In genomic region chr6:42394881-42395620, GRCh38 we compare ENCODE assay signal across 14 cellular contexts. TPM values are rescaled to one million over a fixed set of nuclear protein-coding genes. Genes with fewer than 3 reads are reported as not detected.
DNase-seq lines count a peak whose midpoint lies in the region; ATAC-seq, FAIRE-seq and TF ChIP-seq lines count a peak whose summit lies in the region.
"Had no signal": no experiment of that assay in that cellular context is flagged by ENCODE, and none has a peak within 500 bp of the region (broad histone marks: within the 10 kb centered on the region; RNA-seq: fewer than 3 reads in every experiment).

No MANE protein-coding gene starts in this region.

- peak; percentile 76 for FAIRE-seq in GM12892 (lab: Jason Lieb, UNC)
- FAIRE-seq: colon, GM12891 had no signal

- TF ChIP-seq CTCF in activated B cell treated with CpG ODN at 0.5 μM for 24 hours (IDR thresholded peaks at IDR 0.05) (no peak), left lung (IDR thresholded peaks at IDR 0.05) (no peak)

- peak overlapping the region; percentile 57 for H3K27ac Mint-ChIP-seq in activated B cell treated with CpG ODN at 0.5 μM for 24 hours

- H3K4me1 ChIP-seq in left lung: peaks cover 0 to 28% of the 10 kb centered on the region in 2 donors

- H3K27me3 Mint-ChIP-seq in activated B cell treated with CpG ODN at 0.5 μM for 24 hours: no peaks in the 10 kb centered on the region

- H3K4me3 Mint-ChIP-seq in activated B cell treated with CpG ODN at 0.5 μM for 24 hours: peak overlapping the region; percentile 25

- H3K4me3 ChIP-seq in left lung: no peak overlapping the region

- no peaks in the 10 kb centered on the region for H3K36me3 Mint-ChIP-seq in activated B cell treated with CpG ODN at 0.5 μM for 24 hours (ENCODE audit: low read depth)

- H3K9me3 ChIP-seq in left lung: no peaks in the 10 kb centered on the region

- no peaks in the 10 kb centered on the region for H3K36me3 ChIP-seq in left lung

- CTCF ChIA-PET in activated B cell treated with CpG ODN at 0.5 μM for 24 hours (lab: Charles Lee): no interaction called here

- H3K27ac ChIP-seq in left lung: peak overlapping the region in 1 of 2 donors; percentile 71

- no peak for TF ChIP-seq POLR2A in GM12892 (IDR thresholded peaks at IDR 0.05; ENCODE audit: low read depth, low read length)

- no peaks in the 10 kb centered on the region for H3K9me3 Mint-ChIP-seq in activated B cell treated with CpG ODN at 0.5 μM for 24 hours

- no peaks in the 10 kb centered on the region for H3K27me3 ChIP-seq in left lung

- DNase-seq in Ammon's horn (ENCODE audit: low spot score): peak; percentile 49
- DNase-seq in GM12892 (ENCODE audit: insufficient read length): no peak
- DNase-seq in activated B cell treated with CpG ODN at 0.5 μM for 24 hours: no peak
- peak; percentile 50 to 84 for DNase-seq in left lung
- no peak for DNase-seq in Kasumi-1 (lab: John Stamatoyannopoulos, UW)
- no peak for DNase-seq in NCI-H1417 treated with DMSO at 0.1 percent for 48 hours (lab: John Stamatoyannopoulos, UW)
- no peak for DNase-seq in iPS-NIHi11 (ENCODE audit: low spot score)
- DNase-seq: activated CD4-positive, alpha-beta T cell treated with anti-CD3 and anti-CD28 coated beads, Interleukin-2, amount 50 U/mL, for 4 hours; AML-193; amniotic stem cell; NCI-H226 had no signal

- H3K4me1 Mint-ChIP-seq in activated B cell treated with CpG ODN at 0.5 μM for 24 hours: peaks cover 17% of the 10 kb centered on the region

- peak; percentile 53 for ATAC-seq in activated B cell treated with CpG ODN at 0.5 μM for 24 hours (ENCODE audit: low read depth)
- ATAC-seq in left lung: peak; percentile 73
- no peak for ATAC-seq in HG02970 (IDR thresholded peaks at IDR 0.05; ENCODE audit: low FRiP score, unreplicated experiment)

- intact Hi-C loops in activated B cell treated with CpG ODN at 0.5 μM for 24 hours (cut with micrococcal nuclease): no loop called here
- intact Hi-C loops in left lung (cut with DNase I): no loop called here

- POLR2A ChIA-PET in activated B cell treated with CpG ODN at 0.5 μM for 24 hours (lab: Charles Lee): no interaction called here

RNA-seq across cellular contexts. Expression of gene TRERF1, which starts 56.7 kb away (rescaled TPM):
- 7.1 TPM for polyA plus RNA-seq in GM12892 (2012; ENCODE audit: missing spikeins)
- total RNA-seq in activated B cell treated with CpG ODN at 0.5 μM for 24 hours (3.3 and 4.1 TPM in 2 replicates), left lung (1 to 10 TPM; 3.7 to 6.7 TPM)

Comparison
In these comparisons a context has a peak if more than half of its experiments do, and no peak if none do; other contexts are left out.
1. DNase-seq: peak in Ammon's horn (single experiment) and left lung (2 of 2); none in GM12892 (single experiment), activated B cell treated with CpG ODN at 0.5 μM for 24 hours (single experiment), Kasumi-1 (0 of 2), NCI-H1417 treated with DMSO at 0.1 percent for 48 hours (single experiment) and iPS-NIHi11 (single experiment).